In genomic region chr7:103080923-103081322, GRCh38 we compare ENCODE assay signal across 11 cellular contexts.
"Had no signal": no experiment of that assay in that cellular context is flagged by ENCODE, and none has a peak within 500 bp of the region (broad histone marks: within the 10 kb centered on the region; RNA-seq: fewer than 3 reads in every experiment).

No MANE protein-coding gene starts in this region.

- H3K27ac ChIP-seq: GM23248 had no signal

- H3K4me2 ChIP-seq: GM23338 had no signal

- H2AFZ ChIP-seq: GM23248, GM23338 had no signal

- H3K4me3 ChIP-seq: GM23248, GM23338, HAP-1 had no signal

- ATAC-seq: GM23338, HCT116 had no signal

- H3K9me3 ChIP-seq: HAP-1 had no signal

- FAIRE-seq: H1, H54 had no signal

- H3K9ac ChIP-seq: GM23248 had no signal

- DNase-seq: GM23248, GOT3, H7, H9, HCEC 1CT, HFFc6 had no signal
